ENCODE assay signal across 9 cellular contexts in the genomic region with DNA sequence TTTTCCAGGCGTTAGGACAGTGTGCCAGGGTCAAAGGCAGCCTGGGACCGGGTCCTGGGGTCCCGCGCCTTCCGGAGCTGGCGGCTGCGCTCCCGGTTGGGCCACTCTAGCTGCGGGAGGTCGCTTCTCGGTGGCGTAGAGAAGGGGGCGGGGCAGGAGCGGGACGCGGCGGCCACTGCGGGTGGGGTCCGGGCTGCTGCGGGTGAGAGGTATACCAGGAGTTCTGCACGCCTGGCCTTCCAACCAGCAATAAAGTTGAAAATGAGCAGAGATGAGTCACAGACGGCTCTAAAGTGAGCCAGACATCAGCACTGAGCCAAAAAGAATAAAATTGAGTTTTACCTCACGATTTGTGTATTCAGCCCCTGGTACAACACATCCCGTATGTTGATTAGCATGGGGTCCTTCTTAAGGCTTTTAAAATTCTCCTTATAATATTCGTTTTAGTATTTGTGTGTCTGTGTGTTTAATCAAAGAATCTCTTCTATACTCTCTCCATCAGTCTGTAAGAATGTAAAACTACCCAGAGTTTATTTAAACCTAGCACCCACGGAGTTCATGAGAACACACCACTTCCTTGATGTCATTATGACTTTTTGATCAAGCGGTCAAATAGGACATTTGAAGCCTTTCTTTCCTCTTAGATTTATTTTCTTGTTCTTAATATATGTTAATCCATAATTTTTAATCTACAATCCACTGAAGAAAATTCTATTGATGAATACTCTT. TPM values are rescaled to one million over a fixed set of nuclear protein-coding genes. Genes with fewer than 3 reads are reported as not detected.
DNase-seq lines count a peak whose midpoint lies in the region; ATAC-seq and TF ChIP-seq lines count a peak whose summit lies in the region.
"Had no signal": no experiment of that assay in that cellular context is flagged by ENCODE, and none has a peak within 500 bp of the region (broad histone marks: within the 10 kb centered on the region; RNA-seq: fewer than 3 reads in every experiment).

A gene (minus strand): TSS at position 108 of the 729 bp plus-strand sequence. CDS start 107 bp downstream, at position 1.

- H3K27ac Mint-ChIP-seq in nephron progenitor cell, result no peak within 1 kb of the TSS

- H3K4me3 ChIP-seq in SJSA1, result peak within 1 kb of the TSS; percentile 37
- peak within 1 kb of the TSS; percentile 50 to 58 for H3K4me3 ChIP-seq in cardiac fibroblast (replicated peaks in 1 of 2; ENCODE audit: low read depth in 2 of 2, low read length in 2 of 2)

- ATAC-seq in left colon, result peak; percentile 91
- no peak for ATAC-seq in GM21381 (IDR thresholded peaks at IDR 0.05; ENCODE audit: unreplicated experiment)

- H3K36me3 Mint-ChIP-seq in nephron progenitor cell (ENCODE audit: low read depth), result no peaks in the 10 kb centered on the region

- H3K4me1 Mint-ChIP-seq in nephron progenitor cell, result no peaks in the 10 kb centered on the region

- H3K9me3 ChIP-seq in SJSA1 (replicated peaks), result no peaks in the 10 kb centered on the region

- no peak within 1 kb of the TSS for H3K4me3 Mint-ChIP-seq in nephron progenitor cell

- peaks cover 4% of the 10 kb centered on the region for H3K27me3 Mint-ChIP-seq in nephron progenitor cell (ENCODE audit: low read depth, poor library complexity)

- no peak for TF ChIP-seq CTCF in cardiac fibroblast (IDR thresholded peaks at IDR 0.05; ENCODE audit: low read depth, low read length)
- TF ChIP-seq CTCF in nephron progenitor cell (IDR thresholded peaks at IDR 0.05), result no peak

- no peaks in the 10 kb centered on the region for H3K27me3 ChIP-seq in SJSA1 (replicated peaks)

- no peak within 1 kb of the TSS for H3K27ac ChIP-seq in SJSA1

- intact Hi-C loops in left colon (cut with DNase I, micrococcal nuclease), result no loop called here

- peaks cover 25% of the 10 kb centered on the region for H3K9me3 Mint-ChIP-seq in nephron progenitor cell

- DNase-seq in SIG-M5 treated with dmso at 0.1 percent for 504 hours (lab: John Stamatoyannopoulos, UW; ENCODE audit: unreplicated experiment) (peak; percentile 32), SIG-M5 (lab: John Stamatoyannopoulos, UW) (no peak), SJSA1 (ENCODE audit: low read depth in 1 of 2, low spot score in 2 of 2) (peak; percentile 31 to 62), cardiac fibroblast (ENCODE audit: low read depth in 2 of 2) (peak; percentile 41 to 64), left colon (peak; percentile 68 to 71), nephron progenitor cell (no peak)
- DNase-seq in stimulated activated CD4-positive, alpha-beta T cell treated with anti-CD3 and anti-CD28 coated beads, Interleukin-2, amount 100 ng/mL, for 4 hours (ENCODE audit: low read depth), result peak; percentile 3
- DNase-seq: DND-41 had no signal

- no peaks in the 10 kb centered on the region for H3K36me3 ChIP-seq in SJSA1

- H3K4me1 ChIP-seq in SJSA1 (replicated peaks), result peaks cover 5% of the 10 kb centered on the region; the same call in 1 of the 2 replicates

RNA-seq across cellular contexts. Expression of the gene that starts here (rescaled TPM):
- total RNA-seq in SJSA1 (2014; rRNA removed; shearing (Covaris generic)), result 0.75 and 1.1 TPM in 2 replicates
- under 1 TPM in 1 of 2 donors, not detected in 1; 0.36 TPM for total RNA-seq in left colon

Comparison
In these comparisons a context has a peak if more than half of its experiments do, and no peak if none do; other contexts are left out.
1. DNase-seq: peak in SIG-M5 treated with dmso at 0.1 percent for 504 hours (single experiment), SJSA1 (2 of 2), cardiac fibroblast (2 of 2) and stimulated activated CD4-positive, alpha-beta T cell treated with anti-CD3 and anti-CD28 coated beads, Interleukin-2, amount 100 ng/mL, for 4 hours (single experiment); none in SIG-M5 (single experiment) and nephron progenitor cell (single experiment).
2. Peak in DNase-seq and ATAC-seq in left colon; RNA of the gene not detected or under 1 TPM.